Comparison of ENCODE assay signal across 28 cellular contexts in genomic region chr7:4764402-4765007, GRCh38. TPM values are rescaled to one million over a fixed set of nuclear protein-coding genes. Genes with fewer than 3 reads are reported as not detected.
A peak's percentile ranks its signal among the peaks of the same experiment; 100 is the strongest.
DNase-seq lines count a peak whose midpoint lies in the region; ATAC-seq and TF ChIP-seq lines count a peak whose summit lies in the region.
"Had no signal": no experiment of that assay in that cellular context is flagged by ENCODE, and none has a peak within 500 bp of the region (broad histone marks: within the 10 kb centered on the region; RNA-seq: fewer than 3 reads in every experiment).

No MANE protein-coding gene starts in this region.

- H3K4me1 ChIP-seq in spleen, result peaks cover 0 to 2% (median 0%) of the 10 kb centered on the region in 6 donors
- H3K4me1 ChIP-seq: BLaER1 treated with 17β-estradiol and CSF1 and Interleukin-3, amounts not matched to agents 10 nM and 100 nM; Peyer's patch had no signal

- no peaks in the 10 kb centered on the region for H3K27me3 ChIP-seq in spleen (replicated peaks in 1 of 7)
- H3K27me3 ChIP-seq: BLaER1 treated with 17β-estradiol and CSF1 and Interleukin-3, amounts not matched to agents 10 nM and 100 nM; cardiac muscle cell; MG63; Peyer's patch had no signal

- ATAC-seq in stimulated activated naive CD8-positive, alpha-beta T cell treated with anti-CD3 and anti-CD28 coated beads, Interleukin-15, amount 100 ng/mL, for 72 hours, result peak; percentile 21
- no peak for ATAC-seq in stimulated activated naive CD8-positive, alpha-beta T cell treated with anti-CD3 and anti-CD28 coated beads, Interleukin-15, Interleukin-2, amounts not matched to agents 100 U/mL and 50 U/mL, for 24 hours

- DNase-seq in stimulated activated naive CD8-positive, alpha-beta T cell treated with anti-CD3 and anti-CD28 coated beads, Interleukin-15, amount 100 ng/mL, for 72 hours, result no peak
- DNase-seq in stimulated activated naive CD8-positive, alpha-beta T cell treated with anti-CD3 and anti-CD28 coated beads, Interleukin-15, Interleukin-2, amounts not matched to agents 100 U/mL and 50 U/mL, for 24 hours, result no peak
- no peak for DNase-seq in chondrocyte (ENCODE audit: low spot score)
- peak; percentile 71 for DNase-seq in spleen
- no peak for DNase-seq in activated effector memory CD4-positive, alpha-beta T cell treated with Interleukin-2 at 50 U/mL for 16 hours
- DNase-seq in epidermal melanocyte (ENCODE audit: insufficient read length, low spot score), result no peak
- DNase-seq in middle frontal gyrus (ENCODE audit: extremely low spot score, low spot score), result no peak
- DNase-seq: activated CD4-positive, alpha-beta T cell treated with anti-CD3 and anti-CD28 coated beads, Interleukin-2, amount 10 ng/mL, durations not matched to agents 7 days and 5 days; aorta; dermis blood vessel endothelial cell; HCEC 1CT; hypothalamus; immature natural killer cell; KBM-7; mesendoderm; MG63; naive B cell; NCI-H1417; NCI-H2081 treated with DMSO at 0.1 percent for 48 hours; NCI-H226; Peyer's patch; SW 1271; T-helper 9 cell; WERI-Rb-1 had no signal

- H3K9me3 ChIP-seq in spleen, result no peaks in the 10 kb centered on the region
- H3K9me3 ChIP-seq: BLaER1 treated with 17β-estradiol and CSF1 and Interleukin-3, amounts not matched to agents 10 nM and 100 nM; MG63; Peyer's patch had no signal

- peaks cover 10 to 96% (median 58%) of the 10 kb centered on the region in 6 donors for H3K36me3 ChIP-seq in spleen

- no peak for TF ChIP-seq CTCF in chondrocyte (IDR thresholded peaks at IDR 0.05)
- no peak for TF ChIP-seq CTCF in spleen (IDR thresholded peaks at IDR 0.05 in 8 of 11, conservative IDR thresholded peaks at IDR 0.05 in 3 of 11)

- 80 to 89% (median 83%) methylated on average over 28 to 35 of the region's 35 CpGs for WGBS in spleen, 5 donors

- H3K27ac ChIP-seq in spleen, result no peak overlapping the region
- H3K27ac ChIP-seq: BLaER1 treated with 17β-estradiol and CSF1 and Interleukin-3, amounts not matched to agents 10 nM and 100 nM; cardiac muscle cell; WERI-Rb-1 had no signal

- H3K36me3 Mint-ChIP-seq in chondrocyte (ENCODE audit: low read depth), result peaks cover 30% of the 10 kb centered on the region

- H3K4me3 ChIP-seq in spleen, result no peak overlapping the region
- H3K4me3 ChIP-seq: BLaER1 treated with 17β-estradiol and CSF1 and Interleukin-3, amounts not matched to agents 10 nM and 100 nM; cardiac muscle cell; MG63; Peyer's patch had no signal

- H3K9me3 Mint-ChIP-seq in stimulated activated naive CD8-positive, alpha-beta T cell treated with anti-CD3 and anti-CD28 coated beads, Interleukin-15, amount 100 ng/mL, for 72 hours, result no peaks in the 10 kb centered on the region
- H3K9me3 Mint-ChIP-seq in chondrocyte (ENCODE audit: low read depth), result no peaks in the 10 kb centered on the region
- H3K9me3 Mint-ChIP-seq: activated CD4-positive, alpha-beta T cell treated with anti-CD3 and anti-CD28 coated beads, Interleukin-2, amount 10 ng/mL, durations not matched to agents 7 days and 5 days; activated naive CD4-positive, alpha-beta T cell treated with anti-CD3 and anti-CD28 coated beads, Interleukin-2, amount 50 U/mL, for 24 hours; activated T-helper 1 cell treated with anti-CD3 and anti-CD28 coated beads, Interleukin-12 subunit alpha, Interleukin-12 subunit beta, Interleukin-2, Interleukin-4 antibody, amounts not matched to agents 30 ng/mL and 10 ng/mL and 1 ng/mL, durations not matched to agents 14 hours and 24 hours and 36 hours; immature natural killer cell; naive B cell had no signal

- H3K27me3 Mint-ChIP-seq in stimulated activated naive CD8-positive, alpha-beta T cell treated with anti-CD3 and anti-CD28 coated beads, Interleukin-15, amount 100 ng/mL, for 72 hours, result no peaks in the 10 kb centered on the region
- no peaks in the 10 kb centered on the region for H3K27me3 Mint-ChIP-seq in chondrocyte (ENCODE audit: low read depth)
- H3K27me3 Mint-ChIP-seq: activated CD4-positive, alpha-beta T cell treated with anti-CD3 and anti-CD28 coated beads, Interleukin-2, amount 10 ng/mL, durations not matched to agents 7 days and 5 days; activated naive CD4-positive, alpha-beta T cell treated with anti-CD3 and anti-CD28 coated beads, Interleukin-2, amount 50 U/mL, for 24 hours; naive B cell had no signal

- intact Hi-C loops in spleen (cut with DNase I; ENCODE audit: low total_unique reads), result no loop called here

- no peak overlapping the region for H3K4me3 Mint-ChIP-seq in stimulated activated naive CD8-positive, alpha-beta T cell treated with anti-CD3 and anti-CD28 coated beads, Interleukin-15, amount 100 ng/mL, for 72 hours
- H3K4me3 Mint-ChIP-seq in chondrocyte (ENCODE audit: unreplicated experiment), result no peak overlapping the region
- H3K4me3 Mint-ChIP-seq: activated CD4-positive, alpha-beta T cell treated with anti-CD3 and anti-CD28 coated beads, Interleukin-2, amount 10 ng/mL, durations not matched to agents 7 days and 5 days; activated naive CD4-positive, alpha-beta T cell treated with anti-CD3 and anti-CD28 coated beads, Interleukin-2, amount 50 U/mL, for 24 hours; activated T-helper 1 cell treated with anti-CD3 and anti-CD28 coated beads, Interleukin-12 subunit alpha, Interleukin-12 subunit beta, Interleukin-2, Interleukin-4 antibody, amounts not matched to agents 30 ng/mL and 10 ng/mL and 1 ng/mL, durations not matched to agents 14 hours and 24 hours and 36 hours; immature natural killer cell; naive B cell had no signal

- H3K27ac Mint-ChIP-seq in stimulated activated naive CD8-positive, alpha-beta T cell treated with anti-CD3 and anti-CD28 coated beads, Interleukin-15, amount 100 ng/mL, for 72 hours, result peak overlapping the region in 1 of 2 donors; percentile 91
- H3K27ac Mint-ChIP-seq in chondrocyte (ENCODE audit: unreplicated experiment), result peak overlapping the region; percentile 22
- H3K27ac Mint-ChIP-seq: activated CD4-positive, alpha-beta T cell treated with anti-CD3 and anti-CD28 coated beads, Interleukin-2, amount 10 ng/mL, durations not matched to agents 7 days and 5 days; activated naive CD4-positive, alpha-beta T cell treated with anti-CD3 and anti-CD28 coated beads, Interleukin-2, amount 50 U/mL, for 24 hours; activated T-helper 1 cell treated with anti-CD3 and anti-CD28 coated beads, Interleukin-12 subunit alpha, Interleukin-12 subunit beta, Interleukin-2, Interleukin-4 antibody, amounts not matched to agents 30 ng/mL and 10 ng/mL and 1 ng/mL, durations not matched to agents 14 hours and 24 hours and 36 hours had no signal

- TF ChIP-seq POLR2A in spleen (IDR thresholded peaks at IDR 0.05), result no peak

- peaks cover 10% of the 10 kb centered on the region for H3K4me1 Mint-ChIP-seq in stimulated activated naive CD8-positive, alpha-beta T cell treated with anti-CD3 and anti-CD28 coated beads, Interleukin-15, amount 100 ng/mL, for 72 hours
- H3K4me1 Mint-ChIP-seq in chondrocyte (ENCODE audit: low read depth), result peaks cover 12% of the 10 kb centered on the region
- H3K4me1 Mint-ChIP-seq: activated CD4-positive, alpha-beta T cell treated with anti-CD3 and anti-CD28 coated beads, Interleukin-2, amount 10 ng/mL, durations not matched to agents 7 days and 5 days; immature natural killer cell had no signal

RNA-seq across cellular contexts. Expression of gene AP5Z1, which starts 10.9 kb away (rescaled TPM):
- 35.7 to 61.2 TPM (median 59.7 TPM) in 3 replicates for total RNA-seq in chondrocyte
- total RNA-seq in spleen, result 10 to 100 TPM; 39.3 to 72.7 (median 62.8) TPM
- 100 to 1,000 TPM in 2 of 3 donors, 10 to 100 TPM in 1; 62.9 to 156 (median 139) TPM for polyA plus RNA-seq in spleen
